In genomic region chr3:170180952-170181876, GRCh38 we compare ENCODE assay signal across 1 cellular context.
TF ChIP-seq lines count a peak whose summit lies in the region.

Gene PHC3 (minus strand): TSS chr3:170181733. CDS start chr3:170181715, 18 bp downstream.

TF ChIP-seq in HEK293, 187 proteins besides CTCF, POLR2A, EP300 and RAD21 (continued from another document and continues in another):
- TF ChIP-seq ZNF362 (tag by site-specific recombination; IDR thresholded peaks at IDR 0.05) (no peak), ZBTB17 (tag by site-specific recombination; IDR thresholded peaks at IDR 0.05) (peak; percentile 36; the same call in 1 of the 2 replicates), ZNF146 (tag by site-specific recombination; IDR thresholded peaks at IDR 0.05) (no peak), EGR2 (tag by site-specific recombination; IDR thresholded peaks at IDR 0.05; ENCODE audit: low read depth) (peak; percentile 48; the same call in 1 of the 2 replicates), SP7 (tag by site-specific recombination; IDR thresholded peaks at IDR 0.05) (0 out of 2 replicates have a peak, but pooled peaks have one; percentile 54), ZBTB8A (tag by site-specific recombination; IDR thresholded peaks at IDR 0.05) (peak; percentile 60; the same call in 1 of the 2 replicates), ZNF169 (tag by site-specific recombination; IDR thresholded peaks at IDR 0.05) (no peak), ZNF776 (tag by site-specific recombination; IDR thresholded peaks at IDR 0.05; ENCODE audit: borderline replicate concordance) (no peak), IKZF3 (tag by site-specific recombination; IDR thresholded peaks at IDR 0.05) (peak; percentile 63; the same call in 1 of the 2 replicates), ZNF350 (tag by site-specific recombination; IDR thresholded peaks at IDR 0.05) (no peak), ZNF16 (tag by site-specific recombination; IDR thresholded peaks at IDR 0.05; ENCODE audit: low read depth) (no peak), ZNF510 (tag by site-specific recombination; IDR thresholded peaks at IDR 0.05; ENCODE audit: insufficient replicate concordance) (no peak), ZNF214 (tag by site-specific recombination; IDR thresholded peaks at IDR 0.05; ENCODE audit: borderline replicate concordance) (no peak), ZNF513 (tag by site-specific recombination; IDR thresholded peaks at IDR 0.05) (no peak), ZNF707 (tag by site-specific recombination; IDR thresholded peaks at IDR 0.05) (no peak), BCL11B (tag by site-specific recombination; IDR thresholded peaks at IDR 0.05; ENCODE audit: low read depth) (no peak), ZNF391 (tag by site-specific recombination; IDR thresholded peaks at IDR 0.05; ENCODE audit: borderline replicate concordance, low read depth) (no peak), ZNF211 (tag by site-specific recombination; IDR thresholded peaks at IDR 0.05; ENCODE audit: low read depth) (no peak), ZNF280D (tag by site-specific recombination; IDR thresholded peaks at IDR 0.05) (no peak), WT1 (tag by site-specific recombination; IDR thresholded peaks at IDR 0.05) (no peak; the same call in 1 of the 2 replicates), ZNF529 (tag by site-specific recombination; IDR thresholded peaks at IDR 0.05; ENCODE audit: insufficient replicate concordance) (no peak), GFI1B (tag by site-specific recombination; IDR thresholded peaks at IDR 0.05) (no peak), ZNF274 (IDR thresholded peaks at IDR 0.05; ENCODE audit: low read length) (no peak), ZNF274 (tag by site-specific recombination; IDR thresholded peaks at IDR 0.05; ENCODE audit: borderline replicate concordance) (no peak), ZNF2 (tag by site-specific recombination; IDR thresholded peaks at IDR 0.05) (peak; percentile 22; the same call in 1 of the 2 replicates), ZNF184 (tag by site-specific recombination; IDR thresholded peaks at IDR 0.05) (no peak), ZNF514 (tag by site-specific recombination; IDR thresholded peaks at IDR 0.05) (no peak), GLIS1 (tag by site-specific recombination; IDR thresholded peaks at IDR 0.05) (no peak), SALL2 (tag by site-specific recombination; IDR thresholded peaks at IDR 0.05; ENCODE audit: borderline replicate concordance) (no peak), ZSCAN16 (tag by site-specific recombination; IDR thresholded peaks at IDR 0.05) (no peak), ZBTB10 (tag by site-specific recombination; IDR thresholded peaks at IDR 0.05) (peak; percentile 37; the same call in 1 of the 2 replicates), ZNF449 (tag by site-specific recombination; IDR thresholded peaks at IDR 0.05) (no peak), ZFP69B (tag by site-specific recombination; IDR thresholded peaks at IDR 0.05) (peak; percentile 68), KLF8 (tag by site-specific recombination; IDR thresholded peaks at IDR 0.05) (no peak), ZNF239 (tag by site-specific recombination; IDR thresholded peaks at IDR 0.05) (no peak), HOXA7 (CRISPR knock-in tag; IDR thresholded peaks at IDR 0.05; ENCODE audit: borderline replicate concordance) (no peak), ZNF677 (tag by site-specific recombination; IDR thresholded peaks at IDR 0.05) (no peak), BCL11A (tag by site-specific recombination; IDR thresholded peaks at IDR 0.05; ENCODE audit: low read depth) (no peak), ZBTB26 (tag by site-specific recombination; optimal IDR thresholded peaks at IDR 0.05) (peak; percentile 83), ZNF302 (tag by site-specific recombination; IDR thresholded peaks at IDR 0.05; ENCODE audit: low read depth) (no peak), ZNF121 (tag by site-specific recombination; IDR thresholded peaks at IDR 0.05) (no peak), KLF1 (tag by site-specific recombination; IDR thresholded peaks at IDR 0.05) (no peak; the same call in 1 of the 2 replicates), ZNF266 (tag by site-specific recombination; IDR thresholded peaks at IDR 0.05; ENCODE audit: low read depth) (no peak), ZFP3 (tag by site-specific recombination; IDR thresholded peaks at IDR 0.05; ENCODE audit: low read depth) (no peak), ZNF19 (tag by site-specific recombination; IDR thresholded peaks at IDR 0.05; ENCODE audit: low read depth) (no peak), TRIM28 (IDR thresholded peaks at IDR 0.05; ENCODE audit: borderline replicate concordance, low read length) (no peak), ZNF488 (tag by site-specific recombination; IDR thresholded peaks at IDR 0.05) (no peak), MZF1 (tag by site-specific recombination; IDR thresholded peaks at IDR 0.05; ENCODE audit: borderline replicate concordance) (no peak), ZNF324 (tag by site-specific recombination; IDR thresholded peaks at IDR 0.05) (no peak), ZNF148 (tag by site-specific recombination; IDR thresholded peaks at IDR 0.05; ENCODE audit: borderline replicate concordance) (no peak), ZSCAN4 (tag by site-specific recombination; IDR thresholded peaks at IDR 0.05) (no peak), ZNF596 (tag by site-specific recombination; IDR thresholded peaks at IDR 0.05) (no peak), ZNF521 (tag by site-specific recombination; IDR thresholded peaks at IDR 0.05) (no peak), ZNF530 (tag by site-specific recombination; IDR thresholded peaks at IDR 0.05; ENCODE audit: low read depth) (no peak), ZXDB (tag by site-specific recombination; IDR thresholded peaks at IDR 0.05) (no peak), ZNF830 (tag by site-specific recombination; IDR thresholded peaks at IDR 0.05; ENCODE audit: low read depth) (no peak), YY1 (tag by site-specific recombination; IDR thresholded peaks at IDR 0.05) (peak; percentile 87)
